ENCODE assay signal across 8 cellular contexts in the genomic region with DNA sequence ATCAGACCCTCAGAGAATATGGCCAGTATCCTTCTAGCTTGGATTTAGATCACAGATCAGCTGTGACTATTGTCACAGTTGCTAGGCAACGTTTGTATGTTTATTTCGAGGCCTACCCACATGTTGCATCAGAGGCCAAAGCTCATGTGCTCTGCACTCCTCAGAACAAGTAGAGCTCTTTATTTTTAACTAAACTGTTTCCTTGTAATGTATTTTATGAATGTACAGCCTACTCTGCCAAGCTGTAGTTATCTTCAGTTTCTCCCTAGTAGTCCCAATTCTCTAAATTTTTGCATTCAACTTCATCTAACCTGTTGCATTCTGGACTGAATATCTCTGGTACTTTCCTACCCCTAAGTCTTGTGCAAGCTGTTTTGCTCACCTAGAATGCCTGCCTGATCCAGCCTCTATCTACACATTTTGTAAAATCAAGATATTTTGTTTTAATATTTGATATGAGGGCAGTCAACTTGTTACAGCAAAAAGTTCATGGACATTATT. TPM values are rescaled to one million over a fixed set of nuclear protein-coding genes. Genes with fewer than 3 reads are reported as not detected.
A peak's percentile ranks its signal among the peaks of the same experiment; 100 is the strongest.
DNase-seq lines count a peak whose midpoint lies in the region; ATAC-seq, FAIRE-seq and TF ChIP-seq lines count a peak whose summit lies in the region.

No MANE protein-coding gene starts in this region.

- intact Hi-C loops in dorsolateral prefrontal cortex (cut with DNase I), result no loop called here

- H3K4me1 ChIP-seq in Karpas-422 (ENCODE audit: low read length), result peaks cover 14% of the 10 kb centered on the region
- H3K4me1 ChIP-seq in right atrium auricular region, result peaks cover 0 to 94% of the 10 kb centered on the region in 2 donors
- H3K4me1 ChIP-seq in small intestine (ENCODE audit: control insufficient read depth in 2 of 2, insufficient read depth in 1 of 2, low read depth in 1 of 2, low read length in 1 of 2), result peaks cover 7 to 27% of the 10 kb centered on the region in 2 donors

- no peaks in the 10 kb centered on the region for H3K9me3 ChIP-seq in Karpas-422 (ENCODE audit: low read length)
- no peaks in the 10 kb centered on the region for H3K9me3 ChIP-seq in right atrium auricular region
- no peaks in the 10 kb centered on the region for H3K9me3 ChIP-seq in small intestine (ENCODE audit: control insufficient read depth, low read depth)

- H3K9me3 Mint-ChIP-seq in activated naive CD4-positive, alpha-beta T cell treated with anti-CD3 and anti-CD28 coated beads, Interleukin-2, amount 50 U/mL, for 72 hours, result peaks cover 0 to 4% of the 10 kb centered on the region in 2 donors

- H3K36me3 Mint-ChIP-seq in activated naive CD4-positive, alpha-beta T cell treated with anti-CD3 and anti-CD28 coated beads, Interleukin-2, amount 50 U/mL, for 72 hours, result no peaks in the 10 kb centered on the region

- no peak for TF ChIP-seq CTCF in right atrium auricular region (IDR thresholded peaks at IDR 0.05)
- TF ChIP-seq CTCF in dorsolateral prefrontal cortex (IDR thresholded peaks at IDR 0.05 in 54 of 56, conservative IDR thresholded peaks at IDR 0.05 in 2 of 56; ENCODE audit: low read depth in 1 of 56, partially characterized antibody in 56 of 56), result no peak

- H3K27me3 ChIP-seq in Karpas-422 (ENCODE audit: low read length), result no peaks in the 10 kb centered on the region
- H3K27me3 ChIP-seq in right atrium auricular region, result no peaks in the 10 kb centered on the region
- no peaks in the 10 kb centered on the region for H3K27me3 ChIP-seq in small intestine (ENCODE audit: control insufficient read depth in 2 of 2, insufficient read depth in 2 of 2, low read length in 2 of 2)
- H3K27me3 ChIP-seq in dorsolateral prefrontal cortex, result no peaks in the 10 kb centered on the region

- no peak overlapping the region for H2AFZ ChIP-seq in Karpas-422 (ENCODE audit: low read length)

- H3K4me3 ChIP-seq in Karpas-422 (ENCODE audit: low read length), result no peak overlapping the region
- no peak overlapping the region for H3K4me3 ChIP-seq in right atrium auricular region
- H3K4me3 ChIP-seq in small intestine (ENCODE audit: low read depth in 1 of 2, low read length in 2 of 2), result no peak overlapping the region
- no peak overlapping the region for H3K4me3 ChIP-seq in dorsolateral prefrontal cortex

- peak overlapping the region; percentile 10 to 40 for H3K27ac Mint-ChIP-seq in activated naive CD4-positive, alpha-beta T cell treated with anti-CD3 and anti-CD28 coated beads, Interleukin-2, amount 50 U/mL, for 72 hours

- 5 to 12% (median 12%) methylated on average over 2 of the region's 2 CpGs for WGBS in small intestine, 3 donors

- peak overlapping the region; percentile 4; the same call in 1 of the 2 replicates for H3K27ac ChIP-seq in Karpas-422 (ENCODE audit: low read length)
- H3K27ac ChIP-seq in right atrium auricular region, result peak overlapping the region; percentile 97 to 98
- H3K27ac ChIP-seq in small intestine (ENCODE audit: low read depth in 1 of 2, low read length in 1 of 2), result peak overlapping the region; percentile 66 to 96
- H3K27ac ChIP-seq in dorsolateral prefrontal cortex, result peak overlapping the region in 1 of 59 donors; percentile 29

- H3K9me2 ChIP-seq in Karpas-422 (replicated peaks; ENCODE audit: insufficient read depth, low read length), result no peaks in the 10 kb centered on the region

- H3K4me2 ChIP-seq in Karpas-422 (ENCODE audit: low read depth, low read length, poor library complexity, severe bottlenecking), result no peak overlapping the region

- H3K36me3 ChIP-seq in Karpas-422 (ENCODE audit: insufficient read depth, low read length) (no peaks in the 10 kb centered on the region), right atrium auricular region (no peaks in the 10 kb centered on the region), small intestine (ENCODE audit: control insufficient read depth in 2 of 2, insufficient read depth in 2 of 2, low read length in 2 of 2) (peaks cover 0 to 3% of the 10 kb centered on the region in 2 donors)

- ATAC-seq in activated naive CD4-positive, alpha-beta T cell treated with anti-CD3 and anti-CD28 coated beads, Interleukin-2, amount 50 U/mL, for 72 hours, result peak; percentile 47 to 85

- no peak for FAIRE-seq in small intestine (lab: Jason Lieb, UNC)

- no peaks in the 10 kb centered on the region for H4K20me1 ChIP-seq in Karpas-422 (ENCODE audit: insufficient read depth, low read depth, low read length)

- H3K79me2 ChIP-seq in Karpas-422 (ENCODE audit: low read length), result peaks cover 84% of the 10 kb centered on the region

- H3K9ac ChIP-seq in Karpas-422 (ENCODE audit: low read length), result no peak overlapping the region

- peak; percentile 15 for DNase-seq in stimulated activated CD8-positive, alpha-beta memory T cell treated with anti-CD3 and anti-CD28 coated beads, Interleukin-12 subunit alpha, Interleukin-12 subunit beta, amount 100 ng/mL, for 1 hour (ENCODE audit: low read depth)
- DNase-seq in stimulated activated CD8-positive, alpha-beta memory T cell treated with anti-CD3 and anti-CD28 coated beads, Interleukin-4, amount 100 ng/mL, for 48 hours, result no peak
- DNase-seq in Karpas-422 (peak; percentile 73), right atrium auricular region (ENCODE audit: low spot score) (no peak), small intestine (peak; percentile 97), amygdala (lab: John Stamatoyannopoulos, UW) (no peak), dorsolateral prefrontal cortex (no peak)
- no peak for DNase-seq in activated naive CD4-positive, alpha-beta T cell treated with anti-CD3 and anti-CD28 coated beads, Interleukin-2, amount 50 U/mL, for 72 hours (ENCODE audit: low spot score in 2 of 2)

RNA-seq across cellular contexts. Expression of gene CAST, which starts 52.8 kb away (rescaled TPM):
- total RNA-seq in Karpas-422 (2014; rRNA removed; shearing (Covaris generic); ENCODE audit: low replicate concordance), result 51.3 and 68.2 TPM in 2 replicates
- 100 to 1,000 TPM in 1 of 2 donors, 10 to 100 TPM in 1; 97.5 to 169 TPM for total RNA-seq in activated naive CD4-positive, alpha-beta T cell treated with anti-CD3 and anti-CD28 coated beads, Interleukin-2, amount 50 U/mL, for 72 hours
- total RNA-seq in right atrium auricular region (100 to 1,000 TPM; 439 to 631 TPM), dorsolateral prefrontal cortex (100 to 1,000 TPM in 89 of 120 experiments, 10 to 100 TPM in 31; 82.9 to 179 (median 108) TPM)
- polyA plus RNA-seq in small intestine, result 100 to 1,000 TPM in 2 of 3 donors, 10 to 100 TPM in 1; 96.7 to 165 (median 120) TPM

Comparison
In these comparisons a context has a peak if more than half of its experiments do, and no peak if none do; other contexts are left out.
1. DNase-seq: peak in stimulated activated CD8-positive, alpha-beta memory T cell treated with anti-CD3 and anti-CD28 coated beads, Interleukin-12 subunit alpha, Interleukin-12 subunit beta, amount 100 ng/mL, for 1 hour (single experiment), Karpas-422 (single experiment) and small intestine (single experiment); none in stimulated activated CD8-positive, alpha-beta memory T cell treated with anti-CD3 and anti-CD28 coated beads, Interleukin-4, amount 100 ng/mL, for 48 hours (single experiment), activated naive CD4-positive, alpha-beta T cell treated with anti-CD3 and anti-CD28 coated beads, Interleukin-2, amount 50 U/mL, for 72 hours (0 of 2), right atrium auricular region (single experiment), amygdala (0 of 56) and dorsolateral prefrontal cortex (0 of 10).